17 cellular contexts compared by ENCODE assay signal in genomic region chr3:124963755-124964154, GRCh38. TPM values are rescaled to one million over a fixed set of nuclear protein-coding genes. Genes with fewer than 3 reads are reported as not detected.
DNase-seq lines count a peak whose midpoint lies in the region; ATAC-seq and TF ChIP-seq lines count a peak whose summit lies in the region.
"Had no signal": no experiment of that assay in that cellular context is flagged by ENCODE, and none has a peak within 500 bp of the region (broad histone marks: within the 10 kb centered on the region; RNA-seq: fewer than 3 reads in every experiment).

No MANE protein-coding gene starts in this region.

- no peaks in the 10 kb centered on the region for H3K27me3 ChIP-seq in colonic mucosa
- no peaks in the 10 kb centered on the region for H3K27me3 ChIP-seq in left ventricle myocardium inferior (ENCODE audit: low read depth)
- no peaks in the 10 kb centered on the region for H3K27me3 ChIP-seq in mucosa of rectum (ENCODE audit: control insufficient read depth in 2 of 2, insufficient read depth in 2 of 2, low read length in 2 of 2)

- intact Hi-C loops in colonic mucosa (cut with DNase I) (no loop called here), left ventricle myocardium inferior (cut with micrococcal nuclease) (no loop called here)

- TF ChIP-seq CTCF in colonic mucosa (IDR thresholded peaks at IDR 0.05) (no peak), left ventricle myocardium inferior (IDR thresholded peaks at IDR 0.05; ENCODE audit: borderline replicate concordance) (no peak)

- H3K9ac ChIP-seq in colonic mucosa (ENCODE audit: low read depth in 2 of 2, low read length in 2 of 2) (peak overlapping the region in 1 of 2 donors; percentile 43), mucosa of rectum (ENCODE audit: low read depth in 1 of 2, low read length in 2 of 2) (peak overlapping the region in 1 of 2 donors; percentile 5)

- H3K4me1 ChIP-seq in colonic mucosa (no peaks in the 10 kb centered on the region), left ventricle myocardium inferior (peaks cover 47% of the 10 kb centered on the region), mucosa of rectum (ENCODE audit: control insufficient read depth in 2 of 2, insufficient read depth in 2 of 2, low read length in 2 of 2) (peaks cover 10 to 22% of the 10 kb centered on the region in 2 donors)

- peak overlapping the region; percentile 64 for H3K27ac ChIP-seq in colonic mucosa
- peak overlapping the region; percentile 54 for H3K27ac ChIP-seq in left ventricle myocardium inferior (replicated peaks)
- H3K27ac ChIP-seq in mucosa of rectum (ENCODE audit: low read depth in 2 of 2, low read length in 2 of 2): peak overlapping the region; percentile 46 to 75
- H3K27ac ChIP-seq: A549, SK-N-MC had no signal

- H3K4me3 ChIP-seq in colonic mucosa (no peak overlapping the region), left ventricle myocardium inferior (no peak overlapping the region), mucosa of rectum (ENCODE audit: low read length in 2 of 2) (no peak overlapping the region)
- H3K4me3 ChIP-seq: A549, SK-N-MC had no signal

- H3K36me3 ChIP-seq in colonic mucosa (no peaks in the 10 kb centered on the region), left ventricle myocardium inferior (peaks cover 4% of the 10 kb centered on the region), mucosa of rectum (ENCODE audit: control insufficient read depth in 2 of 2, insufficient read depth in 2 of 2, low read length in 2 of 2) (no peaks in the 10 kb centered on the region)

- H3K9me3 ChIP-seq in colonic mucosa (no peaks in the 10 kb centered on the region), left ventricle myocardium inferior (replicated peaks) (no peaks in the 10 kb centered on the region), mucosa of rectum (ENCODE audit: control insufficient read depth in 2 of 2, low read length in 2 of 2) (no peaks in the 10 kb centered on the region)
- H3K9me3 ChIP-seq: A549 had no signal

- DNase-seq in EH (ENCODE audit: low read depth) (peak; percentile 30), colonic mucosa (peak; percentile 39), left ventricle myocardium inferior (no peak), DMS153 treated with DMSO at 0.1 percent for 48 hours (lab: John Stamatoyannopoulos, UW; ENCODE audit: unreplicated experiment) (no peak), GM19238 (ENCODE audit: insufficient read length, low spot score) (no peak)
- DNase-seq: Calu3; CD4-positive, alpha-beta memory T cell; H7; Kasumi-1; NCI-H1092 treated with DMSO at 0.1 percent for 48 hours; NCI-H2081; SHP77 had no signal

- ATAC-seq in HG03095 (IDR thresholded peaks at IDR 0.05; ENCODE audit: unreplicated experiment) (no peak), GM21447 (IDR thresholded peaks at IDR 0.05; ENCODE audit: unreplicated experiment) (no peak)
- ATAC-seq: A549 had no signal

RNA-seq across cellular contexts. Expression of gene MUC13, which starts 29.2 kb away (rescaled TPM):
- total RNA-seq in colonic mucosa (100 to 1,000 TPM; 360 to 853 TPM), left ventricle myocardium inferior (0.08 TPM)
- total RNA-seq: CD4-positive, alpha-beta memory T cell; H7 had no signal

Comparison
In these comparisons a context has a peak if more than half of its experiments do, and no peak if none do; other contexts are left out.
1. DNase-seq: peak in EH (single experiment) and colonic mucosa (single experiment); none in left ventricle myocardium inferior (single experiment), DMS153 treated with DMSO at 0.1 percent for 48 hours (single experiment) and GM19238 (single experiment).
2. RNA of gene MUC13, which starts 29.2 kb away (total RNA-seq): 360 to 853 TPM in colonic mucosa; 0.08 TPM in left ventricle myocardium inferior (single experiment); every median in the first group is over 100 times any median in the second.
3. Peak in every context shown above with its lines, with median percentiles within 50 percentile points of each other: H3K27ac ChIP-seq.